In the genomic region with DNA sequence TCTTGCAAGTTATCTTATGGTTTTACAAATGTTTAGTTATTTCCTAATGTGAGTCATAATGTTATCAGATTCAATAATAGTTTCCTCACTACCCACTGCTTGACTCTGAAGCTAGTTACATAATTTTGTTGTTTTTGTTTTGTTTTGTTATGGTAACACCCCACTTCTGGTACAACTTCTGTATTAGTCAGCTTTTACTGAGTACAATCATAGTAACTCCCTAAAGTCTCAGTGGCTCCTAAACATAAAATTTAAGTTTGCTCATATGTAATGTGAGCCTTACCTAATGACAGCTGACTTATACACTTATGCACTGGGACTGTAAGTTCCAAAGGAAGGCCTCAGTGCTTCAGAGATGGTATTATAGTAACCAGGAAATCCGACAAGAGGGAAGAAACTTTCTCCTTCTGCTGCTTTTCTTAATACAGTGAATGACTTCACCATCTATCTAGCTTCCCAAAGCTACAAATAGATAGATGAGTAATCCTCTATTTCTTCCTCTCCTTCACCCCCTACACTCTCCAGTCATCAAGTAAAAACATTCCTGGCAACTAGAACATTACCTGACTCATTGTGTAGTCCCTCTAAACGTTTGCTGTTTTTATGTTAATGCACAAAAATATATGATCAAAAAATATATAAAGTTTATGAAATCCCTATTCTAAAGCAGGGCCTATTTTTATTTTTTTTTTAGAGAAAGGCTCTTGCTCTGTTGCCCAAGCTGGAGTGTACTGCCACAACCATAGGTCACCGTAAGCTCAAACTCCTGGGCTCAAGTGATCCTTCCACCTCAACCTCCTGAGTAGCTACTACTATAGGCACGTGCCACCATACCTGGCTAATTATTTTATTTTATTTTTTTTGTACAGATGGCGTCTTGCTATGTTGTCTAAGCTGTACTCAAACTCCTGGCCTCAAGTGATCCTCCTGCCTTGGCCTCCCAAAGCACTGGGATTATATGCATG, we compare ENCODE assay signal across 16 cellular contexts.
A peak's percentile ranks its signal among the peaks of the same experiment; 100 is the strongest.
DNase-seq lines count a peak whose midpoint lies in the region; ATAC-seq, FAIRE-seq and TF ChIP-seq lines count a peak whose summit lies in the region.
"Had no signal": no experiment of that assay in that cellular context is flagged by ENCODE, and none has a peak within 500 bp of the region (broad histone marks: within the 10 kb centered on the region; RNA-seq: fewer than 3 reads in every experiment).

No MANE protein-coding gene starts in this region.

- peak overlapping the region in 1 of 2 experiments; percentile 61; a peak in 1 of 4 replicates for H4K8ac ChIP-seq in IMR-90 (ENCODE audit: low read depth in 2 of 2, low read length in 2 of 2)

- 0 out of 2 replicates have a peak, but pooled peaks cover 2% of the 10 kb centered on the region for H3K9me1 ChIP-seq in IMR-90 (ENCODE audit: insufficient read depth, low read length)

- no peak for TF ChIP-seq POLR2A in IMR-90 (IDR thresholded peaks at IDR 0.05; ENCODE audit: low read depth, low read length)

- peak; percentile 93 for ATAC-seq in IMR-90 (ENCODE audit: low read depth)
- peak; percentile 96 for ATAC-seq in foreskin keratinocyte
- ATAC-seq: natural killer cell had no signal

- POLR2A ChIA-PET in IMR-90 (lab: Charles Lee; ENCODE audit: unreplicated experiment) = no interaction called here

- H3K9me3 ChIP-seq in IMR-90 (ENCODE audit: control insufficient read depth, insufficient read depth, low read length) = 0 out of 2 replicates have a peak, but pooled peaks cover 5% of the 10 kb centered on the region
- no peaks in the 10 kb centered on the region for H3K9me3 ChIP-seq in astrocyte (ENCODE audit: insufficient read depth, low read depth, low read length)
- H3K9me3 ChIP-seq: sigmoid colon had no signal

- no peaks in the 10 kb centered on the region for H3K36me3 Mint-ChIP-seq in astrocyte (ENCODE audit: low read depth, unreplicated experiment)
- no peaks in the 10 kb centered on the region for H3K36me3 Mint-ChIP-seq in activated CD4-positive, alpha-beta T cell treated with anti-CD3 and anti-CD28 coated beads, Interleukin-2, amount 10 ng/mL, durations not matched to agents 24 days and 14 days (ENCODE audit: low read depth)

- peak overlapping the region; percentile 63 for H2BK20ac ChIP-seq in IMR-90 (ENCODE audit: low read depth, low read length)

- H3K27ac Mint-ChIP-seq in astrocyte (ENCODE audit: unreplicated experiment) = peak overlapping the region; percentile 81
- no peak overlapping the region for H3K27ac Mint-ChIP-seq in activated CD4-positive, alpha-beta T cell treated with anti-CD3 and anti-CD28 coated beads, Interleukin-2, amount 10 ng/mL, durations not matched to agents 24 days and 14 days
- H3K27ac Mint-ChIP-seq: activated CD4-positive, alpha-beta T cell treated with anti-CD3 and anti-CD28 coated beads for 36 hours; activated T-cell treated with anti-CD3 and anti-CD28 coated beads, Interleukin-2, amount 50 U/mL, for 72 hours; natural killer cell had no signal

- no peak overlapping the region for H2AFZ ChIP-seq in IMR-90 (replicated peaks; ENCODE audit: low read length, poor library complexity)
- peak overlapping the region; percentile 31 for H2AFZ ChIP-seq in astrocyte (ENCODE audit: low read depth, low read length)

- in situ Hi-C loops in IMR-90 (cut with MboI; ENCODE audit: low sequenced_read_pairs) = no loop called here

- intact Hi-C loops in IMR-90 (cut with micrococcal nuclease) = no loop called here
- intact Hi-C loops in activated CD4-positive, alpha-beta T cell treated with anti-CD3 and anti-CD28 coated beads, Interleukin-2, amount 10 ng/mL, durations not matched to agents 24 days and 14 days (cut with micrococcal nuclease) = no loop called here

- H3K4me3 ChIP-seq in IMR-90 (ENCODE audit: insufficient read depth, low read depth, low read length) (no peak overlapping the region), astrocyte (ENCODE audit: insufficient read depth, low read depth, low read length) (no peak overlapping the region)
- H3K4me3 ChIP-seq: sigmoid colon, SJCRH30, tibial nerve had no signal

- H3K4me1 Mint-ChIP-seq in astrocyte (ENCODE audit: low read depth, unreplicated experiment) = peaks cover 5% of the 10 kb centered on the region
- no peaks in the 10 kb centered on the region for H3K4me1 Mint-ChIP-seq in activated CD4-positive, alpha-beta T cell treated with anti-CD3 and anti-CD28 coated beads, Interleukin-2, amount 10 ng/mL, durations not matched to agents 24 days and 14 days
- H3K4me1 Mint-ChIP-seq: natural killer cell had no signal

- H3K36me3 ChIP-seq in IMR-90 (ENCODE audit: control insufficient read depth, insufficient read depth, low read length) = no peaks in the 10 kb centered on the region
- H3K36me3 ChIP-seq in astrocyte (ENCODE audit: insufficient read depth, low read length) = no peaks in the 10 kb centered on the region
- H3K36me3 ChIP-seq: sigmoid colon, SJCRH30, tibial nerve had no signal

- H2BK15ac ChIP-seq in IMR-90 (ENCODE audit: low read depth, low read length) = no peak overlapping the region

- peak overlapping the region; percentile 93; the same call in 1 of the 2 replicates for H3K18ac ChIP-seq in IMR-90 (ENCODE audit: low read depth, low read length)

- H2BK5ac ChIP-seq in IMR-90 (ENCODE audit: low read depth, low read length, poor library complexity, severe bottlenecking) = peak overlapping the region; percentile 91

- no peak overlapping the region for H3K23ac ChIP-seq in IMR-90 (ENCODE audit: low read depth, low read length)

- peak overlapping the region; percentile 84; the same call in 1 of the 2 replicates for H2BK120ac ChIP-seq in IMR-90 (ENCODE audit: low read depth, low read length)

- peak overlapping the region; percentile 77 for H3K4ac ChIP-seq in IMR-90 (ENCODE audit: low read depth, low read length)

- no peak for TF ChIP-seq RAD21 in IMR-90 (IDR thresholded peaks at IDR 0.05; ENCODE audit: low read length)

- H2AK5ac ChIP-seq in IMR-90 (ENCODE audit: low read depth, low read length) = peak overlapping the region; percentile 75

- peak overlapping the region; percentile 27; the same call in 1 of the 2 replicates for H3K4me2 ChIP-seq in IMR-90 (ENCODE audit: low read depth, low read length)
- peak overlapping the region; percentile 62 for H3K4me2 ChIP-seq in astrocyte (ENCODE audit: low read length)

- no peak overlapping the region for H3K56ac ChIP-seq in IMR-90 (ENCODE audit: extremely low read depth, insufficient read depth, low read length)

- no CpG with 5 or more reads among the region's 5 CpGs for WGBS in IMR-90 (ENCODE audit: extremely low coverage in 2 of 2, insufficient read length in 1 of 2), 2 experiments

- H3K27me3 ChIP-seq in IMR-90 (ENCODE audit: control insufficient read depth, insufficient read depth, low read length) (no peaks in the 10 kb centered on the region), astrocyte (ENCODE audit: insufficient read depth, low read length) (no peaks in the 10 kb centered on the region), foreskin keratinocyte (no peaks in the 10 kb centered on the region)
- H3K27me3 ChIP-seq: sigmoid colon, SJCRH30, tibial nerve had no signal

- H2AK9ac ChIP-seq in IMR-90 (replicated peaks; ENCODE audit: low read depth, low read length, poor library complexity) = peak overlapping the region; percentile 8

- no peak overlapping the region; the same call in 1 of the 2 replicates for H3K14ac ChIP-seq in IMR-90 (replicated peaks; ENCODE audit: low read depth, low read length)

- no peaks in the 10 kb centered on the region for H3K27me3 Mint-ChIP-seq in astrocyte (ENCODE audit: low read depth, unreplicated experiment)
- no peaks in the 10 kb centered on the region for H3K27me3 Mint-ChIP-seq in activated CD4-positive, alpha-beta T cell treated with anti-CD3 and anti-CD28 coated beads, Interleukin-2, amount 10 ng/mL, durations not matched to agents 24 days and 14 days
- H3K27me3 Mint-ChIP-seq: activated CD4-positive, alpha-beta T cell treated with anti-CD3 and anti-CD28 coated beads for 36 hours had no signal

- peak overlapping the region; percentile 36; the same call in 1 of the 2 replicates for H4K5ac ChIP-seq in IMR-90 (ENCODE audit: low read depth, low read length)

- TF ChIP-seq CTCF in IMR-90 (conservative IDR thresholded peaks at IDR 0.05; ENCODE audit: low read depth, low read length) = no peak
- no peak for TF ChIP-seq CTCF in astrocyte (IDR thresholded peaks at IDR 0.05; ENCODE audit: insufficient read depth, low read depth, low read length)
- TF ChIP-seq CTCF in foreskin keratinocyte (conservative IDR thresholded peaks at IDR 0.05) = no peak

- H3K9me3 Mint-ChIP-seq in astrocyte (ENCODE audit: unreplicated experiment) = peaks cover 13% of the 10 kb centered on the region
- H3K9me3 Mint-ChIP-seq in activated CD4-positive, alpha-beta T cell treated with anti-CD3 and anti-CD28 coated beads, Interleukin-2, amount 10 ng/mL, durations not matched to agents 24 days and 14 days = peaks cover 9% of the 10 kb centered on the region

- no peak overlapping the region for H3K4me3 Mint-ChIP-seq in astrocyte (ENCODE audit: unreplicated experiment)
- no peak overlapping the region for H3K4me3 Mint-ChIP-seq in activated CD4-positive, alpha-beta T cell treated with anti-CD3 and anti-CD28 coated beads, Interleukin-2, amount 10 ng/mL, durations not matched to agents 24 days and 14 days
- H3K4me3 Mint-ChIP-seq: activated CD4-positive, alpha-beta T cell treated with anti-CD3 and anti-CD28 coated beads for 36 hours; activated T-cell treated with anti-CD3 and anti-CD28 coated beads, Interleukin-2, amount 50 U/mL, for 72 hours; natural killer cell had no signal

- BruUV-seq in IMR-90 (replicated peaks; lab: Mats Ljungman, UMichigan) = no TSS peak

- peak; percentile 94 for DNase-seq in IMR-90
- peak; percentile 94 for DNase-seq in astrocyte (ENCODE audit: low read depth)
- DNase-seq in foreskin keratinocyte = peak; percentile 88 to 96
- peak; percentile 86 for DNase-seq in stromal cell of bone marrow (ENCODE audit: low read depth)
- no peak for DNase-seq in medulla oblongata (ENCODE audit: extremely low spot score)
- no peak for DNase-seq in activated CD4-positive, alpha-beta T cell treated with anti-CD3 and anti-CD28 coated beads, Interleukin-2, amount 10 ng/mL, durations not matched to agents 24 days and 14 days
- DNase-seq in DMS 273 (lab: John Stamatoyannopoulos, UW; ENCODE audit: unreplicated experiment) = no peak
- DNase-seq: activated CD4-positive, alpha-beta T cell treated with anti-CD3 and anti-CD28 coated beads for 36 hours; activated T-cell treated with anti-CD3 and anti-CD28 coated beads, Interleukin-2, amount 50 U/mL, for 72 hours; islet precursor cell; natural killer cell; NCI-H1417; NCI-H69; sigmoid colon; SJCRH30 had no signal

- H3K9ac ChIP-seq in IMR-90 (ENCODE audit: low read depth, low read length) (no peak overlapping the region), astrocyte (ENCODE audit: low read length) (peak overlapping the region; percentile 78)

- no peaks in the 10 kb centered on the region for H3K79me2 ChIP-seq in astrocyte (ENCODE audit: insufficient read depth, low read length)

- no peaks in the 10 kb centered on the region for H3K79me1 ChIP-seq in IMR-90 (ENCODE audit: low read depth in 1 of 2, low read length in 2 of 2)

- FAIRE-seq in astrocyte (lab: Jason Lieb, UNC) = no peak

- no peak overlapping the region for H4K91ac ChIP-seq in IMR-90 (ENCODE audit: insufficient read depth, low read depth, low read length)

- CTCF ChIA-PET in IMR-90 (lab: Yijun Ruan, JAX) = no interaction called here

- dilution Hi-C loops in IMR-90 (cut with HindIII; ENCODE audit: low sequenced_read_pairs, unreplicated experiment) = no loop called here

- H3K4me1 ChIP-seq in IMR-90 (ENCODE audit: control insufficient read depth, insufficient read depth, low read length) (peaks cover 3% of the 10 kb centered on the region; the same call in 1 of the 2 replicates), astrocyte (ENCODE audit: insufficient read depth, low read length) (peaks cover 14% of the 10 kb centered on the region), foreskin keratinocyte (peaks cover 8% of the 10 kb centered on the region)
- H3K4me1 ChIP-seq: sigmoid colon, SJCRH30, tibial nerve had no signal

- H4K20me1 ChIP-seq in IMR-90 (ENCODE audit: insufficient read depth, low read length) (0 out of 2 replicates have a peak, but pooled peaks cover 5% of the 10 kb centered on the region), astrocyte (ENCODE audit: insufficient read depth, low read length) (no peaks in the 10 kb centered on the region)

- 0 out of 2 replicates have a peak overlapping the region, but pooled peaks have one; percentile 23 for H3K27ac ChIP-seq in IMR-90 (ENCODE audit: insufficient read depth, low read length)
- H3K27ac ChIP-seq in astrocyte (ENCODE audit: low read depth, low read length) = peak overlapping the region; percentile 97
- H3K27ac ChIP-seq in foreskin keratinocyte = peak overlapping the region; percentile 21
- H3K27ac ChIP-seq: sigmoid colon, SJCRH30, tibial nerve had no signal

Comparison
In these comparisons a context has a peak if more than half of its experiments do, and no peak if none do; other contexts are left out.
1. DNase-seq: peak in IMR-90 (single experiment), astrocyte (single experiment), foreskin keratinocyte (2 of 2) and stromal cell of bone marrow (single experiment); none in medulla oblongata (single experiment), activated CD4-positive, alpha-beta T cell treated with anti-CD3 and anti-CD28 coated beads, Interleukin-2, amount 10 ng/mL, durations not matched to agents 24 days and 14 days (single experiment) and DMS 273 (single experiment).
2. H3K27ac ChIP-seq: peak in every context shown above with its lines; median percentile 97 in astrocyte; 23 in IMR-90; 21 in foreskin keratinocyte.